In the genomic region with DNA sequence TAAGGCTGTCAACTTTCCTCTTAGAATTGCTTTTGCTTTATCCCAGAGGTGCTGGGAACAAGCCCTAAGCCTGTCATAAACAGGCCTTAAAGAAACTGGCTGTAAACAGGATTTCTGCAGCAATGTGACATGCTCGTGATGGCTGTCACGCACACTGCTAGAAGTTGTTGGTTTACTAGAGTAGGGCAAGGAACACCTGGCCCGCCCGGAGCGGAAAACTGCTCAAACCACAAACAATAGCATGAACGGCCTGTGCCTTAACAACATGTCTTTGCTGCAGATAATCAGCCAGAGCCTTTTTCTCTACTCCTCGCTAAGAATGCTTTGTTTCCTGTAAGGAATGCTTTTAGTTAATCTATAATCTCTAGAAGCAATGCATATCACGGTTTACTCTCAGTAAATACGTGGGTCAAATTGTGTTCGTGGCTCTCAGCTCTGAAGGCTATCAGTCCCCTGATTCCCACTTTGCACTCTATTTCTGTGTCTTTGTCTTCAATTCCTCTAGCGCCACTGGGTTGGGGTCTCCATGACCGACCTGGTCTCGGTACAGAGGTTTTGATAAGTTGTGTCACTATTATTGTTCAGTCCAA, we compare ENCODE assay signal across 1 cellular context.
TF ChIP-seq lines count a peak whose summit lies in the region.

No MANE protein-coding gene starts in this region.

TF ChIP-seq in SK-N-SH, 30 proteins besides CTCF, POLR2A, EP300 and RAD21 (continued from another document):
- TF ChIP-seq REST (IDR thresholded peaks at IDR 0.05; ENCODE audit: low read depth, low read length) (no peak), RFX5 (IDR thresholded peaks at IDR 0.05; ENCODE audit: low read length) (no peak), PBX3 (IDR thresholded peaks at IDR 0.05) (no peak), USF2 (IDR thresholded peaks at IDR 0.05; ENCODE audit: borderline replicate concordance, low read depth, low read length) (no peak), RXRA (IDR thresholded peaks at IDR 0.05; ENCODE audit: borderline replicate concordance, low read depth) (no peak), FOXM1 (IDR thresholded peaks at IDR 0.05; ENCODE audit: low read depth) (no peak)
